Comparison of ENCODE assay signal across 23 cellular contexts in genomic region chr14:64581363-64581762, GRCh38. TPM values are rescaled to one million over a fixed set of nuclear protein-coding genes. Genes with fewer than 3 reads are reported as not detected.
DNase-seq lines count a peak whose midpoint lies in the region; ATAC-seq and TF ChIP-seq lines count a peak whose summit lies in the region.
"Had no signal": no experiment of that assay in that cellular context is flagged by ENCODE, and none has a peak within 500 bp of the region (broad histone marks: within the 10 kb centered on the region; RNA-seq: fewer than 3 reads in every experiment).

No MANE protein-coding gene starts in this region.

- H3K36me3 ChIP-seq in cardiac muscle cell (no peaks in the 10 kb centered on the region), esophagus muscularis mucosa (no peaks in the 10 kb centered on the region), parathyroid adenoma (ENCODE audit: control insufficient read depth, insufficient read depth, low read length) (no peaks in the 10 kb centered on the region)
- H3K36me3 ChIP-seq: BE2C had no signal

- H3K27me3 ChIP-seq in cardiac muscle cell (no peaks in the 10 kb centered on the region), esophagus muscularis mucosa (no peaks in the 10 kb centered on the region), parathyroid adenoma (ENCODE audit: control insufficient read depth, insufficient read depth, low read length) (no peaks in the 10 kb centered on the region)
- H3K27me3 ChIP-seq: BE2C had no signal

- no peak overlapping the region for H3K4me3 ChIP-seq in cardiac muscle cell
- no peak overlapping the region for H3K4me3 ChIP-seq in esophagus muscularis mucosa
- H3K4me3 ChIP-seq in parathyroid adenoma (ENCODE audit: low read depth, low read length), result no peak overlapping the region

- H3K79me2 ChIP-seq in parathyroid adenoma, result no peaks in the 10 kb centered on the region

- peak overlapping the region; percentile 8 for H3K4me2 ChIP-seq in parathyroid adenoma (ENCODE audit: low read length)
- H3K4me2 ChIP-seq: KMS-11 had no signal

- TF ChIP-seq POLR2A in esophagus muscularis mucosa (IDR thresholded peaks at IDR 0.05; ENCODE audit: low read depth), result no peak

- H3K27ac ChIP-seq in cardiac muscle cell (peak overlapping the region; percentile 12), esophagus muscularis mucosa (replicated peaks in 1 of 4) (peak overlapping the region in 3 of 4 donors; percentile 16 to 56 (median 56)), parathyroid adenoma (no peak overlapping the region)
- H3K27ac ChIP-seq: HL-60, KMS-11 had no signal

- TF ChIP-seq EP300 in esophagus muscularis mucosa (IDR thresholded peaks at IDR 0.05), result no peak

- TF ChIP-seq CTCF in cardiac muscle cell (IDR thresholded peaks at IDR 0.05; ENCODE audit: low read depth, low read length) (no peak), esophagus muscularis mucosa (IDR thresholded peaks at IDR 0.05) (no peak), parathyroid adenoma (IDR thresholded peaks at IDR 0.05) (no peak)

- no peak overlapping the region for H3K9ac ChIP-seq in parathyroid adenoma
- H3K9ac ChIP-seq: KMS-11 had no signal

- H2AFZ ChIP-seq in parathyroid adenoma, result no peak overlapping the region

- intact Hi-C loops in Right ventricle myocardium superior (cut with DNase I) (no loop called here), esophagus muscularis mucosa (cut with DNase I) (no loop called here)

- DNase-seq in cardiac muscle cell (ENCODE audit: low read depth in 1 of 2, low spot score in 1 of 2), result no peak
- no peak for DNase-seq in Right ventricle myocardium superior
- no peak for DNase-seq in esophagus muscularis mucosa (ENCODE audit: extremely low spot score)
- DNase-seq in activated effector memory CD4-positive, alpha-beta T cell treated with anti-CD3 and anti-CD28 coated beads, Interleukin-2, amount 50 U/mL, for 16 hours, result no peak
- no peak for DNase-seq in cerebellar nuclear complex (lab: John Stamatoyannopoulos, UW)
- DNase-seq in 8988T, result no peak
- DNase-seq: BE2C; Calu3; CD4-positive, alpha-beta T cell; DMS53; EL; HCEC 1CT; NCI-H1417 treated with DMSO at 0.1 percent for 48 hours; NCI-H187 treated with DMSO at 0.1 percent for 48 hours; NCI-H226; NCI-H524; NCI-H82; SIG-M5 had no signal

- WGBS in esophagus muscularis mucosa, result 68% methylated on average over 2 of the region's 2 CpGs

- peaks cover 19% of the 10 kb centered on the region for H3K4me1 ChIP-seq in cardiac muscle cell (ENCODE audit: low read depth)
- H3K4me1 ChIP-seq in esophagus muscularis mucosa, result peaks cover 3 to 31% (median 16%) of the 10 kb centered on the region in 4 donors
- H3K4me1 ChIP-seq in parathyroid adenoma, result peaks cover 12% of the 10 kb centered on the region
- H3K4me1 ChIP-seq: BE2C had no signal

- no peak for ATAC-seq in Right ventricle myocardium superior (ENCODE audit: poor library complexity)
- no peak for ATAC-seq in GM21529 (IDR thresholded peaks at IDR 0.05; ENCODE audit: unreplicated experiment)

- H3K9me3 ChIP-seq in cardiac muscle cell (ENCODE audit: low read depth), result no peaks in the 10 kb centered on the region
- H3K9me3 ChIP-seq in esophagus muscularis mucosa, result no peaks in the 10 kb centered on the region
- H3K9me3 ChIP-seq in parathyroid adenoma (ENCODE audit: control insufficient read depth, low read length), result no peaks in the 10 kb centered on the region
- H3K9me3 ChIP-seq: BE2C had no signal

RNA-seq across cellular contexts. Expression of gene PPP1R36, which starts 31.6 kb away (rescaled TPM):
- 0.53 TPM in 1 of 2 replicates, not detected in the other for total RNA-seq in cardiac muscle cell
- polyA plus RNA-seq in cardiac muscle cell, result 0.19 and 0.40 TPM in 2 replicates
- total RNA-seq in Right ventricle myocardium superior, result 0.19 TPM
- total RNA-seq in esophagus muscularis mucosa, result under 1 TPM in 3 of 4 donors, not detected in 1; 0.34 to 0.83 (median 0.71) TPM
- total RNA-seq: A172; CD4-positive, alpha-beta T cell had no signal

RNA-seq across cellular contexts. Expression of gene HSPA2, which starts 40.8 kb away (rescaled TPM):
- 1.1 and 2.4 TPM in 2 replicates for total RNA-seq in cardiac muscle cell
- polyA plus RNA-seq in cardiac muscle cell, result 0.93 and 2.3 TPM in 2 replicates
- 14.1 TPM for total RNA-seq in Right ventricle myocardium superior
- total RNA-seq in esophagus muscularis mucosa, result 100 to 1,000 TPM; 196 to 334 (median 265) TPM

Comparison
In these comparisons a context has a peak if more than half of its experiments do, and no peak if none do; other contexts are left out.
1. RNA of gene HSPA2, which starts 40.8 kb away (total RNA-seq): 196 to 334 TPM in esophagus muscularis mucosa; 14.1 TPM in Right ventricle myocardium superior (single experiment) and 1.1 to 2.4 TPM in cardiac muscle cell; every median in the first group is over 10 times any median in the second.